ENCODE assay signal across 9 cellular contexts in genomic region chr17:80455784-80456183, GRCh38. TPM values are rescaled to one million over a fixed set of nuclear protein-coding genes. Genes with fewer than 3 reads are reported as not detected.
DNase-seq lines count a peak whose midpoint lies in the region; ATAC-seq and TF ChIP-seq lines count a peak whose summit lies in the region.
"Had no signal": no experiment of that assay in that cellular context is flagged by ENCODE, and none has a peak within 500 bp of the region (broad histone marks: within the 10 kb centered on the region; RNA-seq: fewer than 3 reads in every experiment).

No MANE protein-coding gene starts in this region.

- peak overlapping the region; percentile 96 for H3K9ac ChIP-seq in GM23248
- no peak overlapping the region for H3K9ac ChIP-seq in endodermal cell (ENCODE audit: extremely low read depth, low read length, poor library complexity, severe bottlenecking)

- H3K27ac Mint-ChIP-seq in endodermal cell = no peak overlapping the region

- H3K4me3 ChIP-seq in GM23248 (peak overlapping the region; percentile 92), endodermal cell (ENCODE audit: low read length) (peak overlapping the region; percentile 90), gastrocnemius medialis (peak overlapping the region; percentile 66 to 98 (median 89))

- H3K27me3 Mint-ChIP-seq in endodermal cell (ENCODE audit: insufficient read depth) = peaks cover 55% of the 10 kb centered on the region

- CTCF ChIA-PET in RWPE1 (lab: Yijun Ruan, JAX) = interaction anchor here (1.1 kb wide), 1 partner anchor 120 kb away, joined by 3 read pairs; no protein-coding TSS in a partner anchor

- no peaks in the 10 kb centered on the region for H3K79me2 ChIP-seq in GM23248 (ENCODE audit: insufficient read depth)

- POLR2A ChIA-PET in RWPE1 (lab: Yijun Ruan, JAX; ENCODE audit: low non-redundant PET) = no interaction called here

- H3K4me1 ChIP-seq in GM23248 (ENCODE audit: insufficient read depth) = peaks cover 22% of the 10 kb centered on the region
- no peaks in the 10 kb centered on the region for H3K4me1 ChIP-seq in endodermal cell (ENCODE audit: control insufficient read depth, insufficient read depth, low read length)
- H3K4me1 ChIP-seq in gastrocnemius medialis = peaks cover 33 to 43% of the 10 kb centered on the region in 2 donors

- H3K27ac ChIP-seq in GM23248 (peak overlapping the region; percentile 95), RWPE1 (peak overlapping the region; percentile 94), endodermal cell (ENCODE audit: low read depth, low read length) (no peak overlapping the region), gastrocnemius medialis (peak overlapping the region; percentile 92 to 100 (median 98))

- H3K36me3 ChIP-seq in GM23248 (ENCODE audit: low read depth) = no peaks in the 10 kb centered on the region
- no peaks in the 10 kb centered on the region for H3K36me3 ChIP-seq in endodermal cell (ENCODE audit: control insufficient read depth, insufficient read depth, low read length)
- no peaks in the 10 kb centered on the region for H3K36me3 ChIP-seq in gastrocnemius medialis

- H3K9me3 Mint-ChIP-seq in endodermal cell = no peaks in the 10 kb centered on the region

- in situ Hi-C loops in GM23248 (cut with MboI) = no loop called here
- in situ Hi-C loops in gastrocnemius medialis (cut with MboI; ENCODE audit: low sequenced_read_pairs in 4 of 4) = no loop called here

- ATAC-seq in gastrocnemius medialis (no peak), HG03469 (IDR thresholded peaks at IDR 0.05; ENCODE audit: unreplicated experiment) (no peak), GM21367 (IDR thresholded peaks at IDR 0.05; ENCODE audit: unreplicated experiment) (no peak)

- H3K4me1 Mint-ChIP-seq in endodermal cell = peaks cover 15% of the 10 kb centered on the region

- no peaks in the 10 kb centered on the region for H4K20me1 ChIP-seq in GM23248 (ENCODE audit: insufficient read depth)

- intact Hi-C loops in gastrocnemius medialis (cut with DNase I; ENCODE audit: low total_unique reads) = loop anchor here (2.0 to 10.0 kb wide), 5 partner anchors 29 to 403 kb away; partner anchors contain the start of genes RNF213 and RPTOR

- no peaks in the 10 kb centered on the region for H3K27me3 ChIP-seq in GM23248 (replicated peaks; ENCODE audit: insufficient read depth)
- peaks cover 42% of the 10 kb centered on the region for H3K27me3 ChIP-seq in endodermal cell (ENCODE audit: control insufficient read depth, insufficient read depth, low read length, poor library complexity, severe bottlenecking)
- H3K27me3 ChIP-seq in gastrocnemius medialis = no peaks in the 10 kb centered on the region

- peaks cover 16% of the 10 kb centered on the region for H3F3A ChIP-seq in GM23248 (ENCODE audit: insufficient read depth)

- no peaks in the 10 kb centered on the region for H3K36me3 Mint-ChIP-seq in endodermal cell (ENCODE audit: low read depth)

- H3K4me3 Mint-ChIP-seq in endodermal cell = peak overlapping the region; percentile 80

- TF ChIP-seq POLR2A in gastrocnemius medialis (IDR thresholded peaks at IDR 0.05) = no peak

- 30 to 31% methylated on average over 4 of the region's 4 CpGs for WGBS in GM23248 (ENCODE audit: low coverage in 1 of 2, low lambda C conversion rate in 2 of 2, missing lambda C conversion rate in 2 of 2), 2 experiments
- WGBS in endodermal cell (ENCODE audit: insufficient coverage in 1 of 2, insufficient read length in 1 of 2), 2 experiments = 68 to 84% methylated on average over 3 to 4 of the region's 4 CpGs

- TF ChIP-seq CTCF in RWPE1 (conservative IDR thresholded peaks at IDR 0.05; ENCODE audit: low read depth) = no peak
- TF ChIP-seq CTCF in endodermal cell (conservative IDR thresholded peaks at IDR 0.05) = no peak
- no peak for TF ChIP-seq CTCF in gastrocnemius medialis (IDR thresholded peaks at IDR 0.05 in 4 of 5, conservative IDR thresholded peaks at IDR 0.05 in 1 of 5)

- peak overlapping the region; percentile 87 for H3K4me2 ChIP-seq in GM23248 (ENCODE audit: unreplicated experiment)

- peak overlapping the region; percentile 88 for H2AFZ ChIP-seq in GM23248

- H3K9me3 ChIP-seq in GM23248 (ENCODE audit: low read depth) = no peaks in the 10 kb centered on the region
- H3K9me3 ChIP-seq in endodermal cell (ENCODE audit: control insufficient read depth, low read length) = no peaks in the 10 kb centered on the region
- H3K9me3 ChIP-seq in gastrocnemius medialis = no peaks in the 10 kb centered on the region

- no peaks in the 10 kb centered on the region for H3K9me2 ChIP-seq in GM23248 (ENCODE audit: insufficient read depth)

- DNase-seq in GM23248 (peak; percentile 59), RWPE1 (ENCODE audit: low spot score) (no peak), endodermal cell (no peak), gastrocnemius medialis (no peak), NCI-H1930 (lab: John Stamatoyannopoulos, UW) (no peak), cortex of kidney (lab: John Stamatoyannopoulos, UW) (no peak)

RNA-seq across cellular contexts. Expression of gene NPTX1, which starts 20.6 kb away (rescaled TPM):
- total RNA-seq in GM23248 (2014; rRNA removed; shearing (Covaris generic)) = 0.25 and 1.1 TPM in 2 replicates
- polyA plus RNA-seq in GM23248 (2016; fragmentation: Nextera tagmentation; extraction: Ambion mirVana) = 0.39 and 0.43 TPM in 2 replicates
- 1 to 10 TPM in 1 of 2 donors, under 1 TPM in 1; 0.24 to 2.3 TPM for total RNA-seq in endodermal cell
- polyA plus RNA-seq in endodermal cell (2013, experiment 1 of 2) = 2.3 TPM
- polyA plus RNA-seq in endodermal cell (2013, experiment 2 of 2) = 1.2 TPM
- total RNA-seq in gastrocnemius medialis = 1 to 10 TPM in 1 of 4 donors, under 1 TPM in 3; 0.07 to 2.4 (median 0.21) TPM
- total RNA-seq: HT-29 had no signal

RNA-seq across cellular contexts. Expression of gene ENDOV, which starts 40.8 kb away (rescaled TPM):
- total RNA-seq in GM23248 (2014; rRNA removed; shearing (Covaris generic)) = 25.1 and 50.3 TPM in 2 replicates
- polyA plus RNA-seq in GM23248 (2016; fragmentation: Nextera tagmentation; extraction: Ambion mirVana) = 25.7 TPM in 2 replicates
- total RNA-seq in endodermal cell (10 to 100 TPM; 38.8 to 47.1 TPM), gastrocnemius medialis (10 to 100 TPM in 3 of 4 donors, 1 to 10 TPM in 1; 9.1 to 24.1 (median 18.0) TPM)
- 33.2 TPM for polyA plus RNA-seq in endodermal cell (2013, experiment 1 of 2)
- 32.9 TPM for polyA plus RNA-seq in endodermal cell (2013, experiment 2 of 2)
